ENCODE assay signal across 11 cellular contexts in the genomic region with DNA sequence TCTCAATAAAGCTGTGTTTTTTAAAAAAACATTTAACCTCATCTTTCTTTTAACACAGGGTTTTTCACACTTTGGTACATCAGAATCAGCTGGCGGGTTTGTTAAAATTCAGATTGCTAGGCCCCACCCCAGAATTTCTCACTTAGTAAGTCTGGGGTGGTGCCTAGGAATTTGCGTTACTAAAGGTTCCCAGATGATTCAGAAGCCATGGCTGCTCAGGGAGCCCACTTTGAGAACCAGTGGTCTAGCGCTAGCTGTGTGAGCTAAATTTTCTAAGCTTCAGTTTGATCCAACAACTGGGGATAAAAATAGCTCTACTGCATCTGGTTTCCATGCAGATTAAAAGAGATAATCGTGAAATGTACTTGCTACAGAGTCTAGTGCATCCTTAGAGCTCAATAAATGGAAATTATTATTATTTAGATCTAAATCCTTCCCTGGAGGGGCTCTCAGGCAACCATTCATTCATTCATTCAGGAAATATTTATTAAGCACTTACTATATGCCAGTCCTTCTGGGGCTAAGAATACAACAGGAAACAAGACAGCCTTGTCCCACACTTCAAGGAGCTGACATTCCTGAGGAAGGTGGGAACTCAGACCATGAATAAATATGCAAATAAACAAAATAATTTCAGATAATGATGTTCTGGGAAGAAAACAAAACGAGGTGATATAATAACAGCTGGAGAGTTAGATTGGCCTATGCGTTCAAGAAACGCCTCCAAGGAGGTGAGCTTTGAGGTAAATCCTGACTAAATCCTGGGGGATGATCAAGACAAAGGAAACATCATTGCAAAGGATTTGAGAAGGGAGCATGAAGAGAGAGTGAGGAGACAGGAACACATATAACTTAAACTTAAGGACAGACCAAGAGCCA. TPM values are rescaled to one million over a fixed set of nuclear protein-coding genes. Genes with fewer than 3 reads are reported as not detected.
A peak's percentile ranks its signal among the peaks of the same experiment; 100 is the strongest.
DNase-seq lines count a peak whose midpoint lies in the region; ATAC-seq and TF ChIP-seq lines count a peak whose summit lies in the region.
"Had no signal": no experiment of that assay in that cellular context is flagged by ENCODE, and none has a peak within 500 bp of the region (broad histone marks: within the 10 kb centered on the region; RNA-seq: fewer than 3 reads in every experiment).

No MANE protein-coding gene starts in this region.

- peaks cover 5% of the 10 kb centered on the region for H3K27me3 Mint-ChIP-seq in GM23338 (ENCODE audit: insufficient read depth, low read depth, poor library complexity)

- peak overlapping the region; percentile 35; the same call in 1 of the 2 replicates for H2AFZ ChIP-seq in GM23338

- intact Hi-C loops in left colon (cut with DNase I, micrococcal nuclease), result no loop called here

- no peak overlapping the region for H3K27ac ChIP-seq in GM23338 (ENCODE audit: low read depth)
- peak overlapping the region; percentile 35 for H3K27ac ChIP-seq in urinary bladder (ENCODE audit: low read depth)
- H3K27ac ChIP-seq: stomach had no signal

- H3K36me3 Mint-ChIP-seq in GM23338 (ENCODE audit: low read depth), result no peaks in the 10 kb centered on the region

- no peak overlapping the region for H3K27ac Mint-ChIP-seq in GM23338
- H3K27ac Mint-ChIP-seq: T-helper 2 cell treated with Interferon-gamma antibody and Interleukin-4, amounts not matched to agents 5 μg/mL and 100 μg/mL, for 36 hours had no signal

- H3K27me3 ChIP-seq in GM23338 (ENCODE audit: insufficient read depth), result no peaks in the 10 kb centered on the region
- H3K27me3 ChIP-seq: stomach had no signal

- DNase-seq in GM23338 (ENCODE audit: low spot score), result no peak
- DNase-seq in amniotic epithelial cell (ENCODE audit: low read depth), result peak; percentile 92
- no peak for DNase-seq in left colon
- no peak for DNase-seq in NOMO-1 treated with DMSO at 0.1 percent for 48 hours (lab: John Stamatoyannopoulos, UW; ENCODE audit: unreplicated experiment)
- no peak for DNase-seq in NCI-H1105 treated with DMSO at 0.1 percent for 48 hours (lab: John Stamatoyannopoulos, UW)
- DNase-seq: activated CD4-positive, alpha-beta T cell treated with anti-CD3 and anti-CD28 coated beads, Interleukin-2, amount 50 U/mL, for 48 hours; stomach had no signal

- H3K4me1 Mint-ChIP-seq in GM23338, result no peaks in the 10 kb centered on the region

- H3K79me2 ChIP-seq in GM23338 (replicated peaks; ENCODE audit: insufficient read depth), result no peaks in the 10 kb centered on the region

- 65% methylated on average over 7 of the region's 7 CpGs for WGBS in urinary bladder

- no peaks in the 10 kb centered on the region for H4K20me1 ChIP-seq in GM23338 (replicated peaks; ENCODE audit: insufficient read depth)

- no peaks in the 10 kb centered on the region for H3K9me3 Mint-ChIP-seq in GM23338
- H3K9me3 Mint-ChIP-seq: T-helper 2 cell treated with Interferon-gamma antibody and Interleukin-4, amounts not matched to agents 5 μg/mL and 100 μg/mL, for 36 hours had no signal

- ATAC-seq in GM23338 (no peak), left colon (peak; percentile 4), HG03196 (IDR thresholded peaks at IDR 0.05; ENCODE audit: unreplicated experiment) (no peak)

- H3K36me3 ChIP-seq in GM23338 (ENCODE audit: insufficient read depth) (no peaks in the 10 kb centered on the region), urinary bladder (ENCODE audit: insufficient read depth) (no peaks in the 10 kb centered on the region)
- H3K36me3 ChIP-seq: stomach had no signal

- H3K4me3 ChIP-seq in GM23338, result no peak overlapping the region
- no peak overlapping the region for H3K4me3 ChIP-seq in urinary bladder (ENCODE audit: low read depth, low read length)
- H3K4me3 ChIP-seq: stomach had no signal

- no peak overlapping the region for H3K4me2 ChIP-seq in GM23338

- H3K9me2 ChIP-seq in GM23338 (ENCODE audit: insufficient read depth), result no peaks in the 10 kb centered on the region

- no peaks in the 10 kb centered on the region for H3F3A ChIP-seq in GM23338 (replicated peaks; ENCODE audit: low read depth)

- H3K4me3 Mint-ChIP-seq in GM23338, result no peak overlapping the region
- H3K4me3 Mint-ChIP-seq: T-helper 2 cell treated with Interferon-gamma antibody and Interleukin-4, amounts not matched to agents 5 μg/mL and 100 μg/mL, for 36 hours had no signal

- no peak for TF ChIP-seq CTCF in GM23338 (conservative IDR thresholded peaks at IDR 0.05; ENCODE audit: low read depth in 2 of 2)

- H3K4me1 ChIP-seq in GM23338 (ENCODE audit: insufficient read depth) (no peaks in the 10 kb centered on the region), urinary bladder (ENCODE audit: insufficient read depth) (no peaks in the 10 kb centered on the region)
- H3K4me1 ChIP-seq: stomach had no signal

TF ChIP-seq in GM23338, 12 proteins besides CTCF, POLR2A, EP300 and RAD21 (continues in another document):
- TF ChIP-seq, protein P1, sequence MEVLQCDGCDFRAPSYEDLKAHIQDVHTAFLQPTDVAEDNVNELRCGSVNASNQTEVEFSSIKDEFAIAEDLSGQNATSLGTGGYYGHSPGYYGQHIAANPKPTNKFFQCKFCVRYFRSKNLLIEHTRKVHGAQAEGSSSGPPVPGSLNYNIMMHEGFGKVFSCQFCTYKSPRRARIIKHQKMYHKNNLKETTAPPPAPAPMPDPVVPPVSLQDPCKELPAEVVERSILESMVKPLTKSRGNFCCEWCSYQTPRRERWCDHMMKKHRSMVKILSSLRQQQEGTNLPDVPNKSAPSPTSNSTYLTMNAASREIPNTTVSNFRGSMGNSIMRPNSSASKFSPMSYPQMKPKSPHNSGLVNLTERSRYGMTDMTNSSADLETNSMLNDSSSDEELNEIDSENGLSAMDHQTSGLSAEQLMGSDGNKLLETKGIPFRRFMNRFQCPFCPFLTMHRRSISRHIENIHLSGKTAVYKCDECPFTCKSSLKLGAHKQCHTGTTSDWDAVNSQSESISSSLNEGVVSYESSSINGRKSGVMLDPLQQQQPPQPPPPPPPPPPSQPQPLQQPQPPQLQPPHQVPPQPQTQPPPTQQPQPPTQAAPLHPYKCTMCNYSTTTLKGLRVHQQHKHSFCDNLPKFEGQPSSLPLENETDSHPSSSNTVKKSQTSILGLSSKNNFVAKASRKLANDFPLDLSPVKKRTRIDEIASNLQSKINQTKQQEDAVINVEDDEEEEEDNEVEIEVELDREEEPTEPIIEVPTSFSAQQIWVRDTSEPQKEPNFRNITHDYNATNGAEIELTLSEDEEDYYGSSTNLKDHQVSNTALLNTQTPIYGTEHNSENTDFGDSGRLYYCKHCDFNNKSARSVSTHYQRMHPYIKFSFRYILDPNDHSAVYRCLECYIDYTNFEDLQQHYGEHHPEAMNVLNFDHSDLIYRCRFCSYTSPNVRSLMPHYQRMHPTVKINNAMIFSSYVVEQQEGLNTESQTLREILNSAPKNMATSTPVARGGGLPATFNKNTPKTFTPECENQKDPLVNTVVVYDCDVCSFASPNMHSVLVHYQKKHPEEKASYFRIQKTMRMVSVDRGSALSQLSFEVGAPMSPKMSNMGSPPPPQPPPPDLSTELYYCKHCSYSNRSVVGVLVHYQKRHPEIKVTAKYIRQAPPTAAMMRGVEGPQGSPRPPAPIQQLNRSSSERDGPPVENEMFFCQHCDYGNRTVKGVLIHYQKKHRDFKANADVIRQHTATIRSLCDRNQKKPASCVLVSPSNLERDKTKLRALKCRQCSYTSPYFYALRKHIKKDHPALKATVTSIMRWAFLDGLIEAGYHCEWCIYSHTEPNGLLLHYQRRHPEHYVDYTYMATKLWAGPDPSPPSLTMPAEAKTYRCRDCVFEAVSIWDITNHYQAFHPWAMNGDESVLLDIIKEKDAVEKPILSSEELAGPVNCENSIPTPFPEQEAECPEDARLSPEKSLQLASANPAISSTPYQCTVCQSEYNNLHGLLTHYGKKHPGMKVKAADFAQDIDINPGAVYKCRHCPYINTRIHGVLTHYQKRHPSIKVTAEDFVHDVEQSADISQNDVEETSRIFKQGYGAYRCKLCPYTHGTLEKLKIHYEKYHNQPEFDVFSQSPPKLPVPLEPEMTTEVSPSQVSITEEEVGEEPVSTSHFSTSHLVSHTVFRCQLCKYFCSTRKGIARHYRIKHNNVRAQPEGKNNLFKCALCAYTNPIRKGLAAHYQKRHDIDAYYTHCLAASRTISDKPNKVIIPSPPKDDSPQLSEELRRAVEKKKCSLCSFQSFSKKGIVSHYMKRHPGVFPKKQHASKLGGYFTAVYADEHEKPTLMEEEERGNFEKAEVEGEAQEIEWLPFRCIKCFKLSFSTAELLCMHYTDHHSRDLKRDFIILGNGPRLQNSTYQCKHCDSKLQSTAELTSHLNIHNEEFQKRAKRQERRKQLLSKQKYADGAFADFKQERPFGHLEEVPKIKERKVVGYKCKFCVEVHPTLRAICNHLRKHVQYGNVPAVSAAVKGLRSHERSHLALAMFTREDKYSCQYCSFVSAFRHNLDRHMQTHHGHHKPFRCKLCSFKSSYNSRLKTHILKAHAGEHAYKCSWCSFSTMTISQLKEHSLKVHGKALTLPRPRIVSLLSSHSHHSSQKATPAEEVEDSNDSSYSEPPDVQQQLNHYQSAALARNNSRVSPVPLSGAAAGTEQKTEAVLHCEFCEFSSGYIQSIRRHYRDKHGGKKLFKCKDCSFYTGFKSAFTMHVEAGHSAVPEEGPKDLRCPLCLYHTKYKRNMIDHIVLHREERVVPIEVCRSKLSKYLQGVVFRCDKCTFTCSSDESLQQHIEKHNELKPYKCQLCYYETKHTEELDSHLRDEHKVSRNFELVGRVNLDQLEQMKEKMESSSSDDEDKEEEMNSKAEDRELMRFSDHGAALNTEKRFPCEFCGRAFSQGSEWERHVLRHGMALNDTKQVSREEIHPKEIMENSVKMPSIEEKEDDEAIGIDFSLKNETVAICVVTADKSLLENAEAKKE (CRISPR knock-in tag; IDR thresholded peaks at IDR 0.05), result no peak

RNA-seq across cellular contexts. Expression of gene CIDEC, which starts 3.9 kb away (rescaled TPM):
- not detected in 2 replicates for total RNA-seq in GM23338 (2014; rRNA removed; shearing (Covaris generic))
- polyA plus RNA-seq in GM23338 (2016; fragmentation: Nextera tagmentation; extraction: Ambion mirVana) (not detected in 2 replicates), urinary bladder (49.2 TPM)
- total RNA-seq in left colon (10 to 100 TPM; 24.6 to 26.2 TPM), urinary bladder (not detected)
- total RNA-seq: epithelial cell of proximal tubule had no signal

RNA-seq across cellular contexts. Expression of gene JAGN1, which starts 6.5 kb away (rescaled TPM):
- total RNA-seq in GM23338 (2014; rRNA removed; shearing (Covaris generic)), result 22.5 and 23.7 TPM in 2 replicates
- 27.9 and 32.0 TPM in 2 replicates for polyA plus RNA-seq in GM23338 (2016; fragmentation: Nextera tagmentation; extraction: Ambion mirVana)
- total RNA-seq in left colon, result 10 to 100 TPM; 40.9 to 41.7 TPM
- total RNA-seq in urinary bladder, result 12.2 TPM
- 44.3 TPM for polyA plus RNA-seq in urinary bladder

RNA-seq across cellular contexts. Expression of gene IL17RE, which starts 18.7 kb away (rescaled TPM):
- 3.4 and 4.3 TPM in 2 replicates for total RNA-seq in GM23338 (2014; rRNA removed; shearing (Covaris generic))
- 1.0 and 1.1 TPM in 2 replicates for polyA plus RNA-seq in GM23338 (2016; fragmentation: Nextera tagmentation; extraction: Ambion mirVana)
- 10 to 100 TPM; 87.3 to 88.7 TPM for total RNA-seq in left colon
- 1.2 TPM for total RNA-seq in urinary bladder
- 4.3 TPM for polyA plus RNA-seq in urinary bladder

RNA-seq across cellular contexts. Expression of gene IL17RC, which starts 33.0 kb away (rescaled TPM):
- total RNA-seq in GM23338 (2014; rRNA removed; shearing (Covaris generic)), result 12.6 and 15.0 TPM in 2 replicates
- polyA plus RNA-seq in GM23338 (2016; fragmentation: Nextera tagmentation; extraction: Ambion mirVana), result 8.4 and 10.2 TPM in 2 replicates
- total RNA-seq in left colon, result 10 to 100 TPM; 33.4 to 37.8 TPM
- total RNA-seq in urinary bladder, result 24.7 TPM
- polyA plus RNA-seq in urinary bladder, result 72.5 TPM

RNA-seq across cellular contexts. Expression of gene RPUSD3, which starts 40.1 kb away (rescaled TPM):
- total RNA-seq in GM23338 (2014; rRNA removed; shearing (Covaris generic)), result 73.4 and 82.8 TPM in 2 replicates
- polyA plus RNA-seq in GM23338 (2016; fragmentation: Nextera tagmentation; extraction: Ambion mirVana) (59.6 and 64.3 TPM in 2 replicates), urinary bladder (39.6 TPM)
- total RNA-seq in left colon (10 to 100 TPM; 27.3 to 29.9 TPM), urinary bladder (14.4 TPM)

Comparison
In these comparisons a context has a peak if more than half of its experiments do, and no peak if none do; other contexts are left out.
1. RNA of gene CIDEC, which starts 3.9 kb away (total RNA-seq): 24.6 to 26.2 TPM in left colon; not detected in urinary bladder (single experiment) and not detected in GM23338; every median in the first group is over 10 times any median in the second.
2. RNA of gene IL17RE, which starts 18.7 kb away (total RNA-seq): 87.3 to 88.7 TPM in left colon; 3.4 to 4.3 TPM in GM23338 and 1.2 TPM in urinary bladder (single experiment); every median in the first group is over 10 times any median in the second.